In the genomic region with DNA sequence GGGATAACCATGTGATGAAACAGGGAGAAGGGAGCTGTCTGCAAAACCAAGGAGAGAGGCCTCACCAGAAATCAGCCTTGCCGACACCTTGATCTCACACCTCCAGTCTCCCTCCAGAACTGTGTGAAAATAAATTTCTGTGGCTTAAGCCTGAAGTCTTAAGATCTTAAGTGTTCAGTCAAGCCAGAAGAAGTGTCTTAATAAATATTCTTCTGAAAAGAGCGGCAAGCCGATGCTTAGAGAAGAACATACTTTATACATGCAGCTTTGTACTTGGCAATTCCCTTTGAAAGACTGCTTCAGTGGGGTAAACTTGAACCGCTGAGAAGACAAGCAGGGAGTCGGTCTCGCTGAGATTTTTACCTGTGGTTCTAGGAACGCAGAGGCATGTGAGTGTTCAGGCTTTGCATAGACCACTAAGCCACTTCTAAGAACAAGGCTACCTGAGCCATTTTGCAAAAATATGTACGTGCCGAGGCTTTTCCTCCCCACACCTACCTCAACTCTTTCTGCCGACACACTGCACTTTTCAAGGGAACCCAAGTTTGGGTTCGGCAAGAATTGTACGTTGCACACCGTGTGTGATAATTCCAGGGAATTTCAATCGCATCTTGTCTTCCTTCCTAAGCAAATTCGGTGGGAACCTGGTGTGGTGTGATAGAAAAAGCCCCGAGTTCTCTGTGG, we compare ENCODE assay signal across 11 cellular contexts. TPM values are rescaled to one million over a fixed set of nuclear protein-coding genes. Genes with fewer than 3 reads are reported as not detected.
DNase-seq lines count a peak whose midpoint lies in the region; ATAC-seq and TF ChIP-seq lines count a peak whose summit lies in the region.
"Had no signal": no experiment of that assay in that cellular context is flagged by ENCODE, and none has a peak within 500 bp of the region (broad histone marks: within the 10 kb centered on the region; RNA-seq: fewer than 3 reads in every experiment).

No MANE protein-coding gene starts in this region.

- no peak overlapping the region for H2AFZ ChIP-seq in ACC112 (ENCODE audit: low read length, unreplicated experiment)

- CTCF ChIA-PET in A673 (lab: Charles Lee) = no interaction called here

- H3K36me3 Mint-ChIP-seq in IgD-negative memory B cell (peaks cover 4% of the 10 kb centered on the region), memory B cell (peaks cover 9% of the 10 kb centered on the region)
- peaks cover 24% of the 10 kb centered on the region for H3K36me3 Mint-ChIP-seq in activated T-cell treated with anti-CD3 and anti-CD28 coated beads, Interleukin-2, amount 50 U/mL, for 4 hours (ENCODE audit: insufficient read depth)

- ATAC-seq in activated T-cell treated with anti-CD3 and anti-CD28 coated beads, Interleukin-2, amount 50 U/mL, for 4 hours = peak; percentile 3 to 5
- ATAC-seq in memory B cell (ENCODE audit: low read depth) (no peak), HG02981 (IDR thresholded peaks at IDR 0.05; ENCODE audit: unreplicated experiment) (no peak)

- no peaks in the 10 kb centered on the region for H3K9me3 ChIP-seq in A673 (ENCODE audit: low read depth, low read length, poor library complexity, severe bottlenecking)
- no peaks in the 10 kb centered on the region for H3K9me3 ChIP-seq in breast epithelium
- H3K9me3 ChIP-seq: adrenal gland had no signal

- H3K36me3 ChIP-seq in ACC112 (ENCODE audit: insufficient read depth, low read length) (no peaks in the 10 kb centered on the region), A673 (ENCODE audit: insufficient read depth, low read length, poor library complexity, severe bottlenecking) (no peaks in the 10 kb centered on the region), breast epithelium (no peaks in the 10 kb centered on the region)
- H3K36me3 ChIP-seq: adrenal gland had no signal

- peak; percentile 38 for DNase-seq in activated T-cell treated with anti-CD3 and anti-CD28 coated beads, Interleukin-2, amount 50 U/mL, for 4 hours
- DNase-seq in memory B cell (ENCODE audit: low spot score in 2 of 2) (no peak), A673 (ENCODE audit: low spot score) (no peak), SIG-M5 (lab: John Stamatoyannopoulos, UW) (no peak), breast epithelium (ENCODE audit: low spot score in 2 of 2) (no peak)
- DNase-seq: adrenal gland, NCI-H526 had no signal

- peak overlapping the region; percentile 73 to 91 (median 88) for H3K27ac Mint-ChIP-seq in IgD-negative memory B cell
- H3K27ac Mint-ChIP-seq in memory B cell = peak overlapping the region; percentile 89

- H3K4me3 ChIP-seq in ACC112 (ENCODE audit: low read depth, low read length) = no peak overlapping the region
- no peak overlapping the region for H3K4me3 ChIP-seq in A673 (ENCODE audit: low read depth, low read length, poor library complexity, severe bottlenecking)
- no peak overlapping the region for H3K4me3 ChIP-seq in breast epithelium

- H3K27me3 Mint-ChIP-seq in IgD-negative memory B cell = peaks cover 4% of the 10 kb centered on the region
- no peaks in the 10 kb centered on the region for H3K27me3 Mint-ChIP-seq in activated T-cell treated with anti-CD3 and anti-CD28 coated beads, Interleukin-2, amount 50 U/mL, for 4 hours (ENCODE audit: low read depth)
- no peaks in the 10 kb centered on the region for H3K27me3 Mint-ChIP-seq in memory B cell

- TF ChIP-seq CTCF in A673 (conservative IDR thresholded peaks at IDR 0.05; ENCODE audit: low read depth, low read length) (no peak), breast epithelium (IDR thresholded peaks at IDR 0.05) (no peak)

- H3K27me3 ChIP-seq in ACC112 (ENCODE audit: insufficient read depth, low read length) = no peaks in the 10 kb centered on the region
- peaks cover 62% of the 10 kb centered on the region for H3K27me3 ChIP-seq in A673 (replicated peaks; ENCODE audit: insufficient read depth, low read depth, low read length, poor library complexity)
- no peaks in the 10 kb centered on the region for H3K27me3 ChIP-seq in breast epithelium

- H3K27ac ChIP-seq in ACC112 (ENCODE audit: low read depth, low read length) = peak overlapping the region; percentile 87; the same call in 1 of the 2 replicates
- H3K27ac ChIP-seq in A673 (ENCODE audit: low read depth, low read length, poor library complexity, severe bottlenecking) = no peak overlapping the region
- no peak overlapping the region for H3K27ac ChIP-seq in breast epithelium
- H3K27ac ChIP-seq: adrenal gland had no signal

- no peaks in the 10 kb centered on the region for H3K79me2 ChIP-seq in ACC112 (ENCODE audit: control insufficient read depth, insufficient read depth, low read length, unreplicated experiment)

- peaks cover 43% of the 10 kb centered on the region for H3K4me1 ChIP-seq in ACC112 (ENCODE audit: control insufficient read depth, insufficient read depth, low read length, unreplicated experiment)
- H3K4me1 ChIP-seq in A673 (ENCODE audit: insufficient read depth, low read length, poor library complexity, severe bottlenecking) = no peaks in the 10 kb centered on the region
- peaks cover 0 to 6% of the 10 kb centered on the region in 2 donors for H3K4me1 ChIP-seq in breast epithelium

- POLR2A ChIA-PET in A673 (lab: Charles Lee; ENCODE audit: low non-redundant PET) = no interaction called here

- intact Hi-C loops in A673 (cut with micrococcal nuclease; ENCODE audit: unreplicated experiment) (no loop called here), breast epithelium (cut with DNase I; ENCODE audit: low total_unique reads) (no loop called here)

- TF ChIP-seq POLR2A in breast epithelium (IDR thresholded peaks at IDR 0.05) = no peak

- H3K9me3 Mint-ChIP-seq in IgD-negative memory B cell (no peaks in the 10 kb centered on the region), memory B cell (no peaks in the 10 kb centered on the region)
- no peaks in the 10 kb centered on the region for H3K9me3 Mint-ChIP-seq in activated T-cell treated with anti-CD3 and anti-CD28 coated beads, Interleukin-2, amount 50 U/mL, for 4 hours

- BruUV-seq in A673 (replicated peaks; lab: Mats Ljungman, UMichigan) = no TSS peak

- peak overlapping the region; percentile 84 to 98 (median 91) for H3K4me3 Mint-ChIP-seq in IgD-negative memory B cell
- H3K4me3 Mint-ChIP-seq in activated T-cell treated with anti-CD3 and anti-CD28 coated beads, Interleukin-2, amount 50 U/mL, for 4 hours = peak overlapping the region; percentile 94
- peak overlapping the region; percentile 90 for H3K4me3 Mint-ChIP-seq in memory B cell
- H3K4me3 Mint-ChIP-seq: neural crest cell had no signal

- H3K4me1 Mint-ChIP-seq in IgD-negative memory B cell = peaks cover 61 to 85% (median 83%) of the 10 kb centered on the region in 3 donors
- H3K4me1 Mint-ChIP-seq in activated T-cell treated with anti-CD3 and anti-CD28 coated beads, Interleukin-2, amount 50 U/mL, for 4 hours (ENCODE audit: low read depth) = peaks cover 82% of the 10 kb centered on the region
- peaks cover 69% of the 10 kb centered on the region for H3K4me1 Mint-ChIP-seq in memory B cell

RNA-seq across cellular contexts. Expression of gene RUNX1, which starts 3.4 kb away (rescaled TPM):
- 9.2 TPM for polyA plus RNA-seq in IgD-negative memory B cell
- 100 to 1,000 TPM in 1 of 3 donors, 10 to 100 TPM in 2; 91.6 to 116 (median 99.9) TPM for total RNA-seq in activated T-cell treated with anti-CD3 and anti-CD28 coated beads, Interleukin-2, amount 50 U/mL, for 4 hours
- total RNA-seq in A673 (2021) = 0.11 and 0.52 TPM in 2 replicates
- total RNA-seq in breast epithelium = 100 to 1,000 TPM in 2 of 3 donors, 10 to 100 TPM in 1; 24.8 to 165 (median 127) TPM

Comparison
In these comparisons a context has a peak if more than half of its experiments do, and no peak if none do; other contexts are left out.
1. ATAC-seq: peak in activated T-cell treated with anti-CD3 and anti-CD28 coated beads, Interleukin-2, amount 50 U/mL, for 4 hours (2 of 2); none in memory B cell (single experiment) and HG02981 (single experiment).
2. RNA of gene RUNX1, which starts 3.4 kb away (total RNA-seq): 24.8 to 165 TPM in breast epithelium and 91.6 to 116 TPM in activated T-cell treated with anti-CD3 and anti-CD28 coated beads, Interleukin-2, amount 50 U/mL, for 4 hours; 0.11 to 0.52 TPM in A673; every median in the first group is over 10 times any median in the second.
3. Peak in every context shown above with its lines, with median percentiles within 50 percentile points of each other: H3K4me3 Mint-ChIP-seq.